28 cellular contexts compared by ENCODE assay signal in the genomic region with DNA sequence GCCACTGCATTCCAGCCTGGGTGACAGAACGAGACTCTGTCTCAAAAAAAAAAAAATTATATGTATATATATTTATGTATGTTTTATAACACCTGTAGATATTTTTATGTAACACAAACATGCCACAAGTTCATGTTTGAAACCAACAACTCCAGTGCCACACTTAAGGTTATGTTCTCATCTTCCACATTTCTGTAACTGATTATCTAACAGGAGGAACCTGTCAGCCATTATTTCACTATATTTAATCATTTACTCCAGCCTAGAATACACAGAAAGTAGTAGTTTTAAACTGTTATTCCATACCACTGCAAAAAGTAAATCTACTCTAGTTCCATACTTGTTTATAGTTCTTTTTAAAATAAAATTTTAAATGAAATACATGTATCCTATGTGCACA. TPM values are rescaled to one million over a fixed set of nuclear protein-coding genes. Genes with fewer than 3 reads are reported as not detected.
A peak's percentile ranks its signal among the peaks of the same experiment; 100 is the strongest.
DNase-seq lines count a peak whose midpoint lies in the region; ATAC-seq and TF ChIP-seq lines count a peak whose summit lies in the region.
"Had no signal": no experiment of that assay in that cellular context is flagged by ENCODE, and none has a peak within 500 bp of the region (broad histone marks: within the 10 kb centered on the region; RNA-seq: fewer than 3 reads in every experiment).

No MANE protein-coding gene starts in this region.

- intact Hi-C loops in CD4-positive, alpha-beta T cell (cut with DNase I, micrococcal nuclease), result no loop called here

- POLR2A ChIA-PET in CD4-positive, alpha-beta T cell (lab: Charles Lee), result no interaction called here

- H3K36me3 Mint-ChIP-seq in CD4-positive, alpha-beta T cell (ENCODE audit: low read depth), result peaks cover 27% of the 10 kb centered on the region
- H3K36me3 Mint-ChIP-seq in activated naive CD8-positive, alpha-beta T cell treated with anti-CD3 and anti-CD28 coated beads, Interleukin-2, amount 50 U/mL, for 24 hours (ENCODE audit: low read depth), result peaks cover 3% of the 10 kb centered on the region
- H3K36me3 Mint-ChIP-seq: natural killer cell; stimulated activated effector memory CD8-positive, alpha-beta T cell treated with anti-CD3 and anti-CD28 coated beads, Interleukin-12 subunit alpha, Interleukin-12 subunit beta, amount 100 ng/mL, for 72 hours; type B pancreatic cell had no signal

- H3K4me3 ChIP-seq in Peyer's patch, result no peak overlapping the region
- H3K4me3 ChIP-seq: BLaER1, esophagus squamous epithelium, lung, psoas muscle had no signal

- ATAC-seq in CD4-positive, alpha-beta T cell (ENCODE audit: poor library complexity), result no peak
- ATAC-seq in GM21529 (IDR thresholded peaks at IDR 0.05; ENCODE audit: unreplicated experiment), result peak; percentile 39
- no peak for ATAC-seq in activated naive CD8-positive, alpha-beta T cell treated with anti-CD3 and anti-CD28 coated beads, Interleukin-2, amount 50 U/mL, for 24 hours
- ATAC-seq: activated CD8-positive, alpha-beta memory T cell treated with anti-CD3 and anti-CD28 coated beads, Interleukin-2, amount 10 ng/mL, durations not matched to agents 7 days and 5 days; foreskin keratinocyte; natural killer cell; psoas muscle; stimulated activated effector memory CD8-positive, alpha-beta T cell treated with anti-CD3 and anti-CD28 coated beads, Interleukin-12 subunit alpha, Interleukin-12 subunit beta, amount 100 ng/mL, for 72 hours had no signal

- H3K27me3 ChIP-seq in CD4-positive, alpha-beta T cell (ENCODE audit: control insufficient read depth, insufficient read depth, low read length), result no peaks in the 10 kb centered on the region
- no peaks in the 10 kb centered on the region for H3K27me3 ChIP-seq in Peyer's patch
- H3K27me3 ChIP-seq: BLaER1, esophagus squamous epithelium, foreskin keratinocyte had no signal

- no peak overlapping the region for H3K27ac ChIP-seq in CD4-positive, alpha-beta T cell (ENCODE audit: low read depth, low read length)
- no peak overlapping the region for H3K27ac ChIP-seq in Peyer's patch
- H3K27ac ChIP-seq: BLaER1, esophagus squamous epithelium, foreskin keratinocyte, psoas muscle, VCaP had no signal

- no peak for TF ChIP-seq POLR2A in Peyer's patch (IDR thresholded peaks at IDR 0.05)

- H3K9me3 Mint-ChIP-seq in CD4-positive, alpha-beta T cell, result no peaks in the 10 kb centered on the region
- no peaks in the 10 kb centered on the region for H3K9me3 Mint-ChIP-seq in activated naive CD8-positive, alpha-beta T cell treated with anti-CD3 and anti-CD28 coated beads, Interleukin-2, amount 50 U/mL, for 24 hours
- H3K9me3 Mint-ChIP-seq: natural killer cell; stimulated activated effector memory CD8-positive, alpha-beta T cell treated with anti-CD3 and anti-CD28 coated beads, Interleukin-12 subunit alpha, Interleukin-12 subunit beta, amount 100 ng/mL, for 72 hours had no signal

- no peak overlapping the region for H3K4me3 Mint-ChIP-seq in CD4-positive, alpha-beta T cell
- H3K4me3 Mint-ChIP-seq in activated naive CD8-positive, alpha-beta T cell treated with anti-CD3 and anti-CD28 coated beads, Interleukin-2, amount 50 U/mL, for 24 hours, result no peak overlapping the region
- H3K4me3 Mint-ChIP-seq: activated CD8-positive, alpha-beta memory T cell treated with anti-CD3 and anti-CD28 coated beads, Interleukin-2, amount 10 ng/mL, durations not matched to agents 7 days and 5 days; natural killer cell; stimulated activated effector memory CD8-positive, alpha-beta T cell treated with anti-CD3 and anti-CD28 coated beads, Interleukin-12 subunit alpha, Interleukin-12 subunit beta, amount 100 ng/mL, for 72 hours; type B pancreatic cell had no signal

- no peak for TF ChIP-seq CTCF in CD4-positive, alpha-beta T cell (IDR thresholded peaks at IDR 0.05)
- TF ChIP-seq CTCF in Peyer's patch (IDR thresholded peaks at IDR 0.05), result no peak

- no peaks in the 10 kb centered on the region for H3K27me3 Mint-ChIP-seq in CD4-positive, alpha-beta T cell
- H3K27me3 Mint-ChIP-seq in activated naive CD8-positive, alpha-beta T cell treated with anti-CD3 and anti-CD28 coated beads, Interleukin-2, amount 50 U/mL, for 24 hours, result no peaks in the 10 kb centered on the region
- H3K27me3 Mint-ChIP-seq: activated CD8-positive, alpha-beta memory T cell treated with anti-CD3 and anti-CD28 coated beads, Interleukin-2, amount 10 ng/mL, durations not matched to agents 7 days and 5 days; type B pancreatic cell had no signal

- H3K4me1 ChIP-seq in Peyer's patch, result no peaks in the 10 kb centered on the region
- H3K4me1 ChIP-seq: psoas muscle had no signal

- in situ Hi-C loops in ACHN (cut with HindIII; ENCODE audit: low pct_ligation_motif_present, low pct_unique_long_range_greater_than_20kb, low sequenced_read_pairs), result no loop called here

- no peaks in the 10 kb centered on the region for H3K36me3 ChIP-seq in Peyer's patch
- H3K36me3 ChIP-seq: BLaER1, esophagus squamous epithelium had no signal

- peak overlapping the region; percentile 67 for H3K27ac Mint-ChIP-seq in CD4-positive, alpha-beta T cell
- H3K27ac Mint-ChIP-seq in activated naive CD8-positive, alpha-beta T cell treated with anti-CD3 and anti-CD28 coated beads, Interleukin-2, amount 50 U/mL, for 24 hours, result peak overlapping the region; percentile 23
- H3K27ac Mint-ChIP-seq: activated CD8-positive, alpha-beta memory T cell treated with anti-CD3 and anti-CD28 coated beads, Interleukin-2, amount 10 ng/mL, durations not matched to agents 7 days and 5 days; natural killer cell; stimulated activated effector memory CD8-positive, alpha-beta T cell treated with anti-CD3 and anti-CD28 coated beads, Interleukin-12 subunit alpha, Interleukin-12 subunit beta, amount 100 ng/mL, for 72 hours; type B pancreatic cell had no signal

- DNase-seq in ACHN, result peak; percentile 17
- DNase-seq in CD4-positive, alpha-beta T cell, result no peak
- DNase-seq in activated naive CD8-positive, alpha-beta T cell treated with anti-CD3 and anti-CD28 coated beads, Interleukin-2, amount 50 U/mL, for 24 hours, result no peak
- DNase-seq in NCI-H2029 (lab: John Stamatoyannopoulos, UW), result no peak
- no peak for DNase-seq in DMS79 treated with DMSO at 0.1 percent for 48 hours (lab: John Stamatoyannopoulos, UW)
- DNase-seq in Peyer's patch, result no peak
- DNase-seq: activated CD4-positive, alpha-beta T cell treated with anti-CD3 and anti-CD28 coated beads for 48 hours; activated CD8-positive, alpha-beta memory T cell treated with anti-CD3 and anti-CD28 coated beads, Interleukin-2, amount 10 ng/mL, durations not matched to agents 7 days and 5 days; activated T-cell treated with anti-CD3 and anti-CD28 coated beads, Interleukin-2, amount 50 U/mL, for 48 hours; amygdala; Caco-2; esophagus squamous epithelium; foreskin keratinocyte; GDM1; H7; natural killer cell; NCI-H1694; NCI-H446 treated with DMSO at 0.1 percent for 48 hours; NCI-H82; psoas muscle; SIG-M5; substantia nigra had no signal

- H3K4me1 Mint-ChIP-seq in CD4-positive, alpha-beta T cell (ENCODE audit: low read depth), result peaks cover 71% of the 10 kb centered on the region
- peaks cover 54% of the 10 kb centered on the region for H3K4me1 Mint-ChIP-seq in activated naive CD8-positive, alpha-beta T cell treated with anti-CD3 and anti-CD28 coated beads, Interleukin-2, amount 50 U/mL, for 24 hours

- H3K9me3 ChIP-seq in CD4-positive, alpha-beta T cell (ENCODE audit: control insufficient read depth, low read length), result no peaks in the 10 kb centered on the region
- H3K9me3 ChIP-seq in Peyer's patch, result no peaks in the 10 kb centered on the region
- H3K9me3 ChIP-seq: Caco-2, esophagus squamous epithelium, psoas muscle had no signal

- CTCF ChIA-PET in CD4-positive, alpha-beta T cell (lab: Charles Lee), result no interaction called here

RNA-seq across cellular contexts. Expression of a gene that starts 32.3 kb away (rescaled TPM):
- total RNA-seq in CD4-positive, alpha-beta T cell, result 100 to 1,000 TPM in 1 of 2 experiments, 10 to 100 TPM in 1; 98.1 to 108 TPM
- 10 to 100 TPM in 1 of 4 donors, 1 to 10 TPM in 3; 3.8 to 22.3 (median 5.5) TPM for total RNA-seq in Peyer's patch

Comparison
In these comparisons a context has a peak if more than half of its experiments do, and no peak if none do; other contexts are left out.
1. RNA of a gene that starts 32.3 kb away (total RNA-seq): 98.1 to 108 TPM in CD4-positive, alpha-beta T cell; 3.8 to 22.3 TPM in Peyer's patch; every median in the first group is over 4 times any median in the second.